Comparison of ENCODE assay signal across 22 cellular contexts in genomic region chr18:60794802-60795201, GRCh38.
"Had no signal": no experiment of that assay in that cellular context is flagged by ENCODE, and none has a peak within 500 bp of the region (broad histone marks: within the 10 kb centered on the region; RNA-seq: fewer than 3 reads in every experiment).

No MANE protein-coding gene starts in this region.

- H3K27me3 Mint-ChIP-seq: effector memory CD8-positive, alpha-beta T cell; naive B cell; stimulated activated memory B cell treated with anti-CD40 and anti-IgM and Interleukin-4, amounts not matched to agents 10 μg/mL and 1 μg/mL and 100 μg/mL, for 72 hours; stimulated activated naive CD8-positive, alpha-beta T cell treated with anti-CD3 and anti-CD28 coated beads, Interleukin-15, amount 100 ng/mL, for 72 hours had no signal

- H3K36me3 Mint-ChIP-seq: naive B cell; stimulated activated memory B cell treated with anti-CD40 and anti-IgM and Interleukin-4, amounts not matched to agents 10 μg/mL and 1 μg/mL and 100 μg/mL, for 72 hours had no signal

- H3K27me3 ChIP-seq: esophagus squamous epithelium, heart left ventricle, left lung, spleen, testis, tibial nerve, upper lobe of right lung, vagina had no signal

- H3K36me3 ChIP-seq: esophagus squamous epithelium, heart left ventricle, left lung, spleen, tibial nerve, upper lobe of right lung, vagina had no signal

- H3K27ac Mint-ChIP-seq: effector memory CD8-positive, alpha-beta T cell; nephron progenitor cell; stimulated activated memory B cell treated with anti-CD40 and anti-IgM and Interleukin-4, amounts not matched to agents 10 μg/mL and 1 μg/mL and 100 μg/mL, for 72 hours; stimulated activated naive CD8-positive, alpha-beta T cell treated with anti-CD3 and anti-CD28 coated beads, Interleukin-15, amount 100 ng/mL, for 72 hours had no signal

- H3K27ac ChIP-seq: epithelial cell of prostate, esophagus squamous epithelium, heart left ventricle, left lung, spleen, testis, tibial nerve, upper lobe of right lung, vagina had no signal

- H3K9me3 ChIP-seq: esophagus squamous epithelium, testis, vagina had no signal

- H3K4me3 ChIP-seq: esophagus squamous epithelium, heart left ventricle, left lung, lung, spleen, testis, tibial nerve, upper lobe of right lung, vagina had no signal

- H3K4me1 Mint-ChIP-seq: naive B cell; nephron progenitor cell; stimulated activated memory B cell treated with anti-CD40 and anti-IgM and Interleukin-4, amounts not matched to agents 10 μg/mL and 1 μg/mL and 100 μg/mL, for 72 hours; stimulated activated naive CD8-positive, alpha-beta T cell treated with anti-CD3 and anti-CD28 coated beads, Interleukin-15, amount 100 ng/mL, for 72 hours had no signal

- H3K4me1 ChIP-seq: esophagus squamous epithelium, heart left ventricle, left lung, spleen, testis, tibial nerve, upper lobe of right lung, vagina had no signal

- H3K4me3 Mint-ChIP-seq: effector memory CD8-positive, alpha-beta T cell; naive B cell; nephron progenitor cell; stimulated activated memory B cell treated with anti-CD40 and anti-IgM and Interleukin-4, amounts not matched to agents 10 μg/mL and 1 μg/mL and 100 μg/mL, for 72 hours; stimulated activated naive CD8-positive, alpha-beta T cell treated with anti-CD3 and anti-CD28 coated beads, Interleukin-15, amount 100 ng/mL, for 72 hours had no signal

- DNase-seq: effector memory CD8-positive, alpha-beta T cell; esophagus squamous epithelium; foreskin melanocyte; heart left ventricle; hippocampal formation; left lung; mesendoderm; naive B cell; nephron progenitor cell; posterior cingulate gyrus; spleen; stimulated activated CD4-positive, alpha-beta T cell treated with anti-CD3 and anti-CD28 coated beads, Interleukin-15, amount 100 ng/mL, for 24 hours; stimulated activated CD4-positive, alpha-beta T cell treated with anti-CD3 and anti-CD28 coated beads, Interleukin-1b, Interleukin-23, amount 100 ng/mL, for 48 hours; stimulated activated CD4-positive, alpha-beta T cell treated with anti-CD3 and anti-CD28 coated beads, Interleukin-4, amount 100 ng/mL, for 24 hours; stimulated activated naive CD8-positive, alpha-beta T cell treated with anti-CD3 and anti-CD28 coated beads, Interleukin-15, amount 100 ng/mL, for 72 hours; testis; upper lobe of right lung had no signal
